4 cellular contexts compared by ENCODE assay signal in genomic region chr15:72665706-72666105, GRCh38. TPM values are rescaled to one million over a fixed set of nuclear protein-coding genes. Genes with fewer than 3 reads are reported as not detected.
"Had no signal": no experiment of that assay in that cellular context is flagged by ENCODE, and none has a peak within 500 bp of the region (broad histone marks: within the 10 kb centered on the region; RNA-seq: fewer than 3 reads in every experiment).

No MANE protein-coding gene starts in this region.

RNA-seq across cellular contexts. Expression of gene GOLGA6B, which starts 11.2 kb away (rescaled TPM):
- total RNA-seq: LHCN-M2, M059J, MCF 10A, NCI-H460 had no signal

RNA-seq across cellular contexts. Expression of gene HIGD2B, which starts 20.3 kb away (rescaled TPM):
- total RNA-seq: LHCN-M2, M059J, MCF 10A, NCI-H460 had no signal
